22 cellular contexts compared by ENCODE assay signal in the genomic region with DNA sequence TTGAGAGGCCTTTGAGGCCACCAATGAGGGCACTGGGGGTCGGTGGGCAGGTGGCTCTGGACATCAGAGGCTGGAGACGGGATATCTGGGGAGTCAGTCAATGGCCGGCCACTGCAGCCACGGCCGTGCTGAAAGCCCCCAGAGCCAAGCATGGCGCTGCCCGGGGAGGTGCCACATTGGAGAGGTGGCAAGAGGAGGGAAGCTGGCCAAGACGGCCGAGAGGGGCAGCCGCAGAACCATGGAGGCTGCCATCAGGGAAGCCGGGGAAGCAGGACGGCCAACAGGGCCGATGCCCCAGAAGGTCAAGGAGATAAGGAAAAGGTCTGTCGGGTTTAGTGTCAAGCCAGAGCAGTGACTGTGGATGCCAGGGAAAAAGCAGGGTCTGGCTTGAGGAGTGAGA. TPM values are rescaled to one million over a fixed set of nuclear protein-coding genes. Genes with fewer than 3 reads are reported as not detected.
"Had no signal": no experiment of that assay in that cellular context is flagged by ENCODE, and none has a peak within 500 bp of the region (broad histone marks: within the 10 kb centered on the region; RNA-seq: fewer than 3 reads in every experiment).

No MANE protein-coding gene starts in this region.

- H3K9me3 ChIP-seq: SJSA1 had no signal

- H3K36me3 ChIP-seq: SJSA1 had no signal

- DNase-seq: Karpas-422, KG1, MM.1S, NCI-H1092 treated with DMSO at 0.1 percent for 48 hours, NCI-H1436, NCI-H187, NCI-H2029, NCI-H2081 treated with DMSO at 0.1 percent for 48 hours, NCI-H2171, NCI-H226, NCI-H446, NCI-H510A, NCI-H524 treated with DMSO at 0.1 percent for 48 hours, NCI-H69, NCI-H774, Right ventricle myocardium superior, RPMI8226, SIG-M5 had no signal

- H3K4me3 ChIP-seq: SJSA1, SK-N-MC had no signal

- H3K27ac ChIP-seq: SJSA1, SK-N-MC had no signal

- FAIRE-seq: HTR-8/SVneo, RCC 7860 had no signal

RNA-seq across cellular contexts. Expression of a gene that starts 9.8 kb away (rescaled TPM):
- total RNA-seq: SJSA1 had no signal
